10 cellular contexts compared by ENCODE assay signal in genomic region chr11:107040447-107041444, GRCh38. TPM values are rescaled to one million over a fixed set of nuclear protein-coding genes. Genes with fewer than 3 reads are reported as not detected.
DNase-seq lines count a peak whose midpoint lies in the region; ATAC-seq and TF ChIP-seq lines count a peak whose summit lies in the region.
"Had no signal": no experiment of that assay in that cellular context is flagged by ENCODE, and none has a peak within 500 bp of the region (broad histone marks: within the 10 kb centered on the region; RNA-seq: fewer than 3 reads in every experiment).

No MANE protein-coding gene starts in this region.

- no peaks in the 10 kb centered on the region for H3K9me3 Mint-ChIP-seq in activated CD4-positive, alpha-beta T cell treated with anti-CD3 and anti-CD28 coated beads, Interleukin-2, amount 10 ng/mL, durations not matched to agents 7 days and 5 days

- no peak overlapping the region for H3K27ac Mint-ChIP-seq in activated CD4-positive, alpha-beta T cell treated with anti-CD3 and anti-CD28 coated beads, Interleukin-2, amount 10 ng/mL, durations not matched to agents 7 days and 5 days
- H3K27ac Mint-ChIP-seq: stimulated activated naive B cell treated with anti-CD40 and anti-IgM and Interleukin-4, amounts not matched to agents 10 μg/mL and 1 μg/mL and 100 μg/mL, for 72 hours had no signal

- no peaks in the 10 kb centered on the region for H3K36me3 Mint-ChIP-seq in activated CD4-positive, alpha-beta T cell treated with anti-CD3 and anti-CD28 coated beads, Interleukin-2, amount 10 ng/mL, durations not matched to agents 7 days and 5 days (ENCODE audit: low read depth)
- H3K36me3 Mint-ChIP-seq: stimulated activated naive B cell treated with anti-CD40 and anti-IgM and Interleukin-4, amounts not matched to agents 10 μg/mL and 1 μg/mL and 100 μg/mL, for 72 hours had no signal

- ATAC-seq in GM21717 (IDR thresholded peaks at IDR 0.05; ENCODE audit: unreplicated experiment), result peak; percentile 65
- no peak for ATAC-seq in GM19467 (IDR thresholded peaks at IDR 0.05; ENCODE audit: unreplicated experiment)

- 49 to 86% methylated on average over 1 to 3 of the region's 3 CpGs for WGBS in transverse colon (ENCODE audit: low coverage in 1 of 2), 2 donors

- no peaks in the 10 kb centered on the region for H3K4me1 Mint-ChIP-seq in activated CD4-positive, alpha-beta T cell treated with anti-CD3 and anti-CD28 coated beads, Interleukin-2, amount 10 ng/mL, durations not matched to agents 7 days and 5 days

- POLR2A ChIA-PET in activated CD4-positive, alpha-beta T cell treated with anti-CD3 and anti-CD28 coated beads, Interleukin-2, amount 10 ng/mL, durations not matched to agents 7 days and 5 days (lab: Charles Lee), result no interaction called here

- TF ChIP-seq CTCF in fibroblast of mammary gland (conservative IDR thresholded peaks at IDR 0.05; ENCODE audit: control insufficient read depth, insufficient read depth, low read depth, low read length), result no peak
- no peak for TF ChIP-seq CTCF in transverse colon (IDR thresholded peaks at IDR 0.05)

- H3K36me3 ChIP-seq in transverse colon, result no peaks in the 10 kb centered on the region
- H3K36me3 ChIP-seq: neutrophil had no signal

- no peaks in the 10 kb centered on the region for H3K4me1 ChIP-seq in transverse colon

- TF ChIP-seq EP300 in transverse colon (IDR thresholded peaks at IDR 0.05; ENCODE audit: low read depth), result no peak

- H3K4me3 ChIP-seq in fibroblast of mammary gland (ENCODE audit: control insufficient read depth, low read depth, low read length), result no peak overlapping the region
- no peak overlapping the region for H3K4me3 ChIP-seq in transverse colon

- H3K4me3 Mint-ChIP-seq in activated CD4-positive, alpha-beta T cell treated with anti-CD3 and anti-CD28 coated beads, Interleukin-2, amount 10 ng/mL, durations not matched to agents 7 days and 5 days, result no peak overlapping the region
- H3K4me3 Mint-ChIP-seq: stimulated activated naive B cell treated with anti-CD40 and anti-IgM and Interleukin-4, amounts not matched to agents 10 μg/mL and 1 μg/mL and 100 μg/mL, for 72 hours had no signal

- H3K27ac ChIP-seq in transverse colon, result no peak overlapping the region
- H3K27ac ChIP-seq: neutrophil had no signal

- CTCF ChIA-PET in activated CD4-positive, alpha-beta T cell treated with anti-CD3 and anti-CD28 coated beads, Interleukin-2, amount 10 ng/mL, durations not matched to agents 7 days and 5 days (lab: Charles Lee), result no interaction called here

- in situ Hi-C loops in Caki2 (cut with HindIII; ENCODE audit: low pct_unique_long_range_greater_than_20kb, low sequenced_read_pairs), result no loop called here
- in situ Hi-C loops in transverse colon (cut with MboI; ENCODE audit: low pct_ligation_motif_present in 1 of 4, low pct_unique_long_range_greater_than_20kb in 1 of 4, low sequenced_read_pairs in 3 of 4), result no loop called here

- H3K9me3 ChIP-seq in transverse colon, result no peaks in the 10 kb centered on the region
- H3K9me3 ChIP-seq: neutrophil had no signal

- no peak for TF ChIP-seq POLR2A in transverse colon (IDR thresholded peaks at IDR 0.05)

- no peaks in the 10 kb centered on the region for H3K27me3 Mint-ChIP-seq in activated CD4-positive, alpha-beta T cell treated with anti-CD3 and anti-CD28 coated beads, Interleukin-2, amount 10 ng/mL, durations not matched to agents 7 days and 5 days
- H3K27me3 Mint-ChIP-seq: stimulated activated naive B cell treated with anti-CD40 and anti-IgM and Interleukin-4, amounts not matched to agents 10 μg/mL and 1 μg/mL and 100 μg/mL, for 72 hours had no signal

- H3K27me3 ChIP-seq in transverse colon, result no peaks in the 10 kb centered on the region
- H3K27me3 ChIP-seq: neutrophil had no signal

- DNase-seq in Caki2 (ENCODE audit: low read depth) (peak; percentile 89), NAMALWA (ENCODE audit: low spot score) (peak; percentile 11), fibroblast of mammary gland (ENCODE audit: low read depth) (peak; percentile 91), transverse colon (no peak)
- no peak for DNase-seq in activated CD4-positive, alpha-beta T cell treated with anti-CD3 and anti-CD28 coated beads, Interleukin-2, amount 10 ng/mL, durations not matched to agents 7 days and 5 days
- no peak for DNase-seq in activated effector memory CD4-positive, alpha-beta T cell treated with anti-CD3 and anti-CD28 coated beads, Interleukin-2, amount 50 U/mL, for 16 hours
- DNase-seq: stimulated activated naive B cell treated with anti-CD40 and anti-IgM and Interleukin-4, amounts not matched to agents 10 μg/mL and 1 μg/mL and 100 μg/mL, for 72 hours had no signal

- intact Hi-C loops in transverse colon (cut with DNase I; ENCODE audit: low total_unique reads), result no loop called here

RNA-seq across cellular contexts. Expression of gene GUCY1A2, which starts 22.5 kb away (rescaled TPM):
- total RNA-seq in Caki2 (2014; rRNA removed; shearing (Covaris generic); ENCODE audit: low replicate concordance), result not detected in 2 replicates
- not detected for total RNA-seq in activated CD4-positive, alpha-beta T cell treated with anti-CD3 and anti-CD28 coated beads, Interleukin-2, amount 10 ng/mL, durations not matched to agents 7 days and 5 days
- 1 to 10 TPM in 1 of 4 donors, under 1 TPM in 3; 0.37 to 2.0 (median 0.67) TPM for total RNA-seq in transverse colon

Comparison
In these comparisons a context has a peak if more than half of its experiments do, and no peak if none do; other contexts are left out.
1. DNase-seq: peak in Caki2 (single experiment), NAMALWA (single experiment) and fibroblast of mammary gland (single experiment); none in activated CD4-positive, alpha-beta T cell treated with anti-CD3 and anti-CD28 coated beads, Interleukin-2, amount 10 ng/mL, durations not matched to agents 7 days and 5 days (single experiment), transverse colon (single experiment) and activated effector memory CD4-positive, alpha-beta T cell treated with anti-CD3 and anti-CD28 coated beads, Interleukin-2, amount 50 U/mL, for 16 hours (single experiment).